Comparison of ENCODE assay signal across 18 cellular contexts in genomic region chr22:32352681-32353080, GRCh38. TPM values are rescaled to one million over a fixed set of nuclear protein-coding genes. Genes with fewer than 3 reads are reported as not detected.
DNase-seq lines count a peak whose midpoint lies in the region; ATAC-seq and TF ChIP-seq lines count a peak whose summit lies in the region.
"Had no signal": no experiment of that assay in that cellular context is flagged by ENCODE, and none has a peak within 500 bp of the region (broad histone marks: within the 10 kb centered on the region; RNA-seq: fewer than 3 reads in every experiment).

No MANE protein-coding gene starts in this region.

- no peaks in the 10 kb centered on the region for H3F3A ChIP-seq in GM23338 (replicated peaks; ENCODE audit: low read depth)

- no peak overlapping the region for H3K4me3 Mint-ChIP-seq in GM23338
- no peak overlapping the region for H3K4me3 Mint-ChIP-seq in neural crest cell
- H3K4me3 Mint-ChIP-seq in T-helper 2 cell treated with Interferon-gamma antibody and Interleukin-4, amounts not matched to agents 5 μg/mL and 100 μg/mL, for 36 hours, result no peak overlapping the region
- H3K4me3 Mint-ChIP-seq: T-helper 17 cell had no signal

- H3K27ac ChIP-seq in GM23338 (ENCODE audit: low read depth), result no peak overlapping the region
- H3K27ac ChIP-seq in RWPE1, result peak overlapping the region; percentile 12; the same call in 1 of the 2 replicates
- no peak overlapping the region for H3K27ac ChIP-seq in brain microvascular endothelial cell
- H3K27ac ChIP-seq: GM23248, SJSA1 had no signal

- H3K36me3 Mint-ChIP-seq in GM23338 (ENCODE audit: low read depth), result peaks cover 4% of the 10 kb centered on the region
- no peaks in the 10 kb centered on the region for H3K36me3 Mint-ChIP-seq in neural crest cell (ENCODE audit: low read depth)
- H3K36me3 Mint-ChIP-seq in T-helper 2 cell treated with Interferon-gamma antibody and Interleukin-4, amounts not matched to agents 5 μg/mL and 100 μg/mL, for 36 hours (ENCODE audit: low read depth), result no peaks in the 10 kb centered on the region

- no peaks in the 10 kb centered on the region for H3K4me1 ChIP-seq in GM23338 (ENCODE audit: insufficient read depth)
- H3K4me1 ChIP-seq: SJSA1 had no signal

- H3K9me3 Mint-ChIP-seq in GM23338 (peaks cover 3% of the 10 kb centered on the region; the same call in 2 of the 3 replicates), neural crest cell (peaks cover 3% of the 10 kb centered on the region)
- no peaks in the 10 kb centered on the region for H3K9me3 Mint-ChIP-seq in T-helper 2 cell treated with Interferon-gamma antibody and Interleukin-4, amounts not matched to agents 5 μg/mL and 100 μg/mL, for 36 hours

- CTCF ChIA-PET in RWPE1 (lab: Yijun Ruan, JAX), result no interaction called here

- DNase-seq in GM23338 (ENCODE audit: low spot score) (peak; percentile 31), MG63 (peak; percentile 45), RWPE1 (ENCODE audit: low spot score) (no peak), neural crest cell (ENCODE audit: low read depth, low spot score) (no peak), AG08396 (ENCODE audit: low spot score) (no peak), brain microvascular endothelial cell (no peak)
- no peak for DNase-seq in T-helper 2 cell treated with Interferon-gamma antibody and Interleukin-4, amounts not matched to agents 5 μg/mL and 100 μg/mL, for 36 hours (ENCODE audit: low spot score)
- DNase-seq: GF-D8, GM23248, IMR-90, NCI-H1048, NCI-H1436, NCI-H1930, NCI-H510A, NCI-H82, T-helper 17 cell had no signal

- H3K27me3 ChIP-seq in GM23338 (ENCODE audit: insufficient read depth), result no peaks in the 10 kb centered on the region
- no peaks in the 10 kb centered on the region for H3K27me3 ChIP-seq in MG63
- H3K27me3 ChIP-seq in brain microvascular endothelial cell (replicated peaks), result no peaks in the 10 kb centered on the region
- H3K27me3 ChIP-seq: SJSA1 had no signal

- POLR2A ChIA-PET in RWPE1 (lab: Yijun Ruan, JAX; ENCODE audit: low non-redundant PET), result no interaction called here

- TF ChIP-seq CTCF in GM23338 (conservative IDR thresholded peaks at IDR 0.05; ENCODE audit: low read depth in 2 of 2) (0 out of 4 replicates have a peak, but pooled peaks of 1 of the 2 experiments have one; percentile 7), RWPE1 (conservative IDR thresholded peaks at IDR 0.05; ENCODE audit: low read depth) (no peak), neural crest cell (conservative IDR thresholded peaks at IDR 0.05) (no peak), brain microvascular endothelial cell (IDR thresholded peaks at IDR 0.05; ENCODE audit: low read depth, low read length, missing control alignments) (no peak)

- no peaks in the 10 kb centered on the region for H4K20me1 ChIP-seq in GM23338 (replicated peaks; ENCODE audit: insufficient read depth)

- peak overlapping the region; percentile 74 for H2AFZ ChIP-seq in GM23338
- H2AFZ ChIP-seq: GM23248 had no signal

- ATAC-seq in GM23338, result peak; percentile 25; the same call in 2 of the 3 replicates
- ATAC-seq: T-helper 17 cell had no signal

- in situ Hi-C loops in brain microvascular endothelial cell (cut with HindIII; ENCODE audit: low pct_ligation_motif_present, low sequenced_read_pairs), result no loop called here

- H3K27me3 Mint-ChIP-seq in GM23338 (ENCODE audit: insufficient read depth, low read depth, poor library complexity) (peaks cover 12% of the 10 kb centered on the region), neural crest cell (ENCODE audit: low read depth) (no peaks in the 10 kb centered on the region)
- H3K27me3 Mint-ChIP-seq in T-helper 2 cell treated with Interferon-gamma antibody and Interleukin-4, amounts not matched to agents 5 μg/mL and 100 μg/mL, for 36 hours (ENCODE audit: low read depth), result no peaks in the 10 kb centered on the region

- H3K27ac Mint-ChIP-seq in GM23338 (no peak overlapping the region), neural crest cell (ENCODE audit: unreplicated experiment) (peak overlapping the region; percentile 43)
- no peak overlapping the region for H3K27ac Mint-ChIP-seq in T-helper 2 cell treated with Interferon-gamma antibody and Interleukin-4, amounts not matched to agents 5 μg/mL and 100 μg/mL, for 36 hours
- H3K27ac Mint-ChIP-seq: T-helper 17 cell had no signal

- no peaks in the 10 kb centered on the region for H3K36me3 ChIP-seq in GM23338 (ENCODE audit: insufficient read depth)
- H3K36me3 ChIP-seq in MG63, result no peaks in the 10 kb centered on the region
- H3K36me3 ChIP-seq in brain microvascular endothelial cell (replicated peaks), result no peaks in the 10 kb centered on the region
- H3K36me3 ChIP-seq: SJSA1 had no signal

- no peaks in the 10 kb centered on the region for H3K9me3 ChIP-seq in MG63
- H3K9me3 ChIP-seq: SJSA1 had no signal

- H3K4me3 ChIP-seq in GM23338, result no peak overlapping the region
- no peak overlapping the region for H3K4me3 ChIP-seq in MG63
- H3K4me3 ChIP-seq in brain microvascular endothelial cell (ENCODE audit: low read depth, low read length), result no peak overlapping the region
- H3K4me3 ChIP-seq: GM23248, SJSA1 had no signal

- no peak overlapping the region for H3K4me2 ChIP-seq in GM23338

- H3K79me2 ChIP-seq in GM23338 (replicated peaks; ENCODE audit: insufficient read depth), result no peaks in the 10 kb centered on the region

- no peaks in the 10 kb centered on the region for H3K9me2 ChIP-seq in GM23338 (ENCODE audit: insufficient read depth)

- H3K4me1 Mint-ChIP-seq in GM23338, result peaks cover 18% of the 10 kb centered on the region
- H3K4me1 Mint-ChIP-seq in neural crest cell, result peaks cover 9% of the 10 kb centered on the region
- no peaks in the 10 kb centered on the region for H3K4me1 Mint-ChIP-seq in T-helper 2 cell treated with Interferon-gamma antibody and Interleukin-4, amounts not matched to agents 5 μg/mL and 100 μg/mL, for 36 hours (ENCODE audit: low read depth)
- H3K4me1 Mint-ChIP-seq: T-helper 17 cell had no signal

TF ChIP-seq in GM23338, 12 proteins besides CTCF, POLR2A, EP300 and RAD21 (continues in another document):
- no peak for TF ChIP-seq ZNF331 (CRISPR knock-in tag; IDR thresholded peaks at IDR 0.05; ENCODE audit: low read depth)
- no peak for TF ChIP-seq NANOG (IDR thresholded peaks at IDR 0.05; ENCODE audit: borderline replicate concordance)

RNA-seq across cellular contexts. Expression of gene RFPL3, which starts 5.0 kb away (rescaled TPM):
- total RNA-seq in GM23338 (2014; rRNA removed; shearing (Covaris generic)), result not detected in 2 replicates
- polyA plus RNA-seq in GM23338 (2016; fragmentation: Nextera tagmentation; extraction: Ambion mirVana), result not detected in 2 replicates
- not detected in 2 replicates for total RNA-seq in MG63 (2014; rRNA removed; shearing (Covaris generic); ENCODE audit: low replicate concordance)
- not detected in 2 replicates for total RNA-seq in neural crest cell
- total RNA-seq: GM23248, IMR-90, M059J, SJSA1, T-helper 17 cell had no signal
- polyA plus RNA-seq: GM23248, IMR-90 had no signal

RNA-seq across cellular contexts. Expression of gene RTCB, which starts 59.4 kb away (rescaled TPM):
- 99.0 and 106 TPM in 2 replicates for total RNA-seq in GM23338 (2014; rRNA removed; shearing (Covaris generic))
- 44.5 and 52.5 TPM in 2 replicates for polyA plus RNA-seq in GM23338 (2016; fragmentation: Nextera tagmentation; extraction: Ambion mirVana)
- 155 and 179 TPM in 2 replicates for total RNA-seq in MG63 (2014; rRNA removed; shearing (Covaris generic); ENCODE audit: low replicate concordance)
- 111 and 117 TPM in 2 replicates for total RNA-seq in neural crest cell

Comparison
In these comparisons a context has a peak if more than half of its experiments do, and no peak if none do; other contexts are left out.
1. DNase-seq: peak in GM23338 (single experiment) and MG63 (single experiment); none in RWPE1 (single experiment), neural crest cell (single experiment), AG08396 (single experiment), T-helper 2 cell treated with Interferon-gamma antibody and Interleukin-4, amounts not matched to agents 5 μg/mL and 100 μg/mL, for 36 hours (single experiment) and brain microvascular endothelial cell (single experiment).